Comparison of ENCODE assay signal across 1 cellular context in the genomic region with DNA sequence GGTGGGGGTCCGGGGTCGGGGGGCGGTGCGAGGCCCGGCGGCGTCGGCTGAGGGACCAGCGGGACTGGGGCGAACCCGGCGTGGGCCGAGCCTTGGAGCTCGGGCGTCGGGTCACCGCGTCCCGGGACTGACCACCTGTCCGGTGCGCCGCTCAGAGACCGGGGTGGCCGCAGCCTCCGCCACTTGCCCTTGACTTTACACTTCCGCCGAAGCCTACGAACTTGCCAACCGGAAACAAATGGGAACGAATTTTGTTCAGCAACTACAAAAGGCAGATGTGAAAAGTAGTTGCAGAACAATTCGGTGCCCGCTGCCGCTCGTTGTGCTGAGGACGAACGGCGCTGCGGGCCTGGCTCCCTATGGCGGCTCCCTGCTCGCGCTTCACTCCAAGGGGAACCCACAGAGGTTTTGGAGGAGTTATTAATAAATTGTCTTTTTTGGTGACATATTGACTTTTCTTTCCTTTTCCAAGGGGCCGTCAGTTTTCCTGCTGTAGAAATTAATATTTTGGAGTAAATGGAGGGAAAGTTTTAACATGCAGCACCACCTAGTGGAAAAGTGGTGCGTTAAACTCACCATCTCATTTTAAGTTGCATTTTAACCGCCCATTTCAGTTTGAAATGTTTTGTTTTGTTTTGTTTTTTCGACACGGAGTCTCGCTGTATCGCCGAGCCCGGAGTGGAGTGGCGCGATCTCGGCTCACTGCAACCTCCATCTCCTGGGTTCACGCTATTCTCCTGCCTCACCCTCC.
TF ChIP-seq lines count a peak whose summit lies in the region.

No MANE protein-coding gene starts in this region.

TF ChIP-seq in HepG2, 621 proteins besides CTCF, POLR2A, EP300 and RAD21 (continued from another document and continues in another):
- TF ChIP-seq, protein P1, sequence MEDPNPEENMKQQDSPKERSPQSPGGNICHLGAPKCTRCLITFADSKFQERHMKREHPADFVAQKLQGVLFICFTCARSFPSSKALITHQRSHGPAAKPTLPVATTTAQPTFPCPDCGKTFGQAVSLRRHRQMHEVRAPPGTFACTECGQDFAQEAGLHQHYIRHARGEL (CRISPR knock-in tag; IDR thresholded peaks at IDR 0.05), result no peak
- TF ChIP-seq YEATS2 (CRISPR knock-in tag; IDR thresholded peaks at IDR 0.05; ENCODE audit: borderline replicate concordance) (no peak), DPF2 (CRISPR knock-in tag; IDR thresholded peaks at IDR 0.05; ENCODE audit: borderline replicate concordance, low read depth) (no peak), THAP11 (CRISPR knock-in tag; IDR thresholded peaks at IDR 0.05) (no peak; the same call in 1 of the 2 replicates), ZFAT (CRISPR knock-in tag; conservative IDR thresholded peaks at IDR 0.05) (no peak), MIER2 (CRISPR knock-in tag; IDR thresholded peaks at IDR 0.05) (no peak), TAF15 (IDR thresholded peaks at IDR 0.05; ENCODE audit: low read depth, low read length, poor library complexity, severe bottlenecking) (no peak), FOSL1 (CRISPR knock-in tag; IDR thresholded peaks at IDR 0.05; ENCODE audit: borderline replicate concordance) (no peak), CREB1 (IDR thresholded peaks at IDR 0.05) (no peak), CREB1 (CRISPR knock-in tag; IDR thresholded peaks at IDR 0.05) (no peak), SALL1 (CRISPR knock-in tag; IDR thresholded peaks at IDR 0.05) (no peak), FOXJ3 (CRISPR knock-in tag; IDR thresholded peaks at IDR 0.05; ENCODE audit: borderline replicate concordance) (no peak), ZNF615 (CRISPR knock-in tag; IDR thresholded peaks at IDR 0.05; ENCODE audit: borderline replicate concordance) (no peak), BRCA1 (CRISPR knock-in tag; IDR thresholded peaks at IDR 0.05) (no peak), TOPORS (CRISPR knock-in tag; IDR thresholded peaks at IDR 0.05) (no peak), RARG (CRISPR knock-in tag; IDR thresholded peaks at IDR 0.05; ENCODE audit: low read depth) (no peak), ZNF557 (CRISPR knock-in tag; IDR thresholded peaks at IDR 0.05) (no peak), ZNF326 (CRISPR knock-in tag; IDR thresholded peaks at IDR 0.05; ENCODE audit: borderline replicate concordance) (no peak), SIN3B (IDR thresholded peaks at IDR 0.05; ENCODE audit: low read length) (no peak), TRIM24 (CRISPR knock-in tag; IDR thresholded peaks at IDR 0.05) (no peak), MBD4 (IDR thresholded peaks at IDR 0.05; ENCODE audit: borderline replicate concordance, low read length) (no peak), ZNF678 (CRISPR knock-in tag; IDR thresholded peaks at IDR 0.05) (no peak), IRX3 (CRISPR knock-in tag; IDR thresholded peaks at IDR 0.05; ENCODE audit: borderline replicate concordance, low read depth) (no peak; the same call in 1 of the 2 replicates), KMT2B (CRISPR knock-in tag; IDR thresholded peaks at IDR 0.05) (no peak; the same call in 1 of the 2 replicates), ZNF674 (CRISPR knock-in tag; IDR thresholded peaks at IDR 0.05; ENCODE audit: low read depth) (no peak), THYN1 (CRISPR knock-in tag; IDR thresholded peaks at IDR 0.05; ENCODE audit: borderline replicate concordance, low read depth) (no peak), RORA (CRISPR knock-in tag; IDR thresholded peaks at IDR 0.05) (no peak)
- TF ChIP-seq, protein P2, sequence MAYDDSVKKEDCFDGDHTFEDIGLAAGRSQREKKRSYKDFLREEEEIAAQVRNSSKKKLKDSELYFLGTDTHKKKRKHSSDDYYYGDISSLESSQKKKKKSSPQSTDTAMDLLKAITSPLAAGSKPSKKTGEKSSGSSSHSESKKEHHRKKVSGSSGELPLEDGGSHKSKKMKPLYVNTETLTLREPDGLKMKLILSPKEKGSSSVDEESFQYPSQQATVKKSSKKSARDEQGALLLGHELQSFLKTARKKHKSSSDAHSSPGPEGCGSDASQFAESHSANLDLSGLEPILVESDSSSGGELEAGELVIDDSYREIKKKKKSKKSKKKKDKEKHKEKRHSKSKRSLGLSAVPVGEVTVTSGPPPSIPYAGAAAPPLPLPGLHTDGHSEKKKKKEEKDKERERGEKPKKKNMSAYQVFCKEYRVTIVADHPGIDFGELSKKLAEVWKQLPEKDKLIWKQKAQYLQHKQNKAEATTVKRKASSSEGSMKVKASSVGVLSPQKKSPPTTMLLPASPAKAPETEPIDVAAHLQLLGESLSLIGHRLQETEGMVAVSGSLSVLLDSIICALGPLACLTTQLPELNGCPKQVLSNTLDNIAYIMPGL (CRISPR knock-in tag; IDR thresholded peaks at IDR 0.05; ENCODE audit: borderline replicate concordance in 1 of 2, low read depth in 1 of 2), result peak; percentile 24 to 40; a peak in 3 of 4 replicates
- TF ChIP-seq, protein P3, sequence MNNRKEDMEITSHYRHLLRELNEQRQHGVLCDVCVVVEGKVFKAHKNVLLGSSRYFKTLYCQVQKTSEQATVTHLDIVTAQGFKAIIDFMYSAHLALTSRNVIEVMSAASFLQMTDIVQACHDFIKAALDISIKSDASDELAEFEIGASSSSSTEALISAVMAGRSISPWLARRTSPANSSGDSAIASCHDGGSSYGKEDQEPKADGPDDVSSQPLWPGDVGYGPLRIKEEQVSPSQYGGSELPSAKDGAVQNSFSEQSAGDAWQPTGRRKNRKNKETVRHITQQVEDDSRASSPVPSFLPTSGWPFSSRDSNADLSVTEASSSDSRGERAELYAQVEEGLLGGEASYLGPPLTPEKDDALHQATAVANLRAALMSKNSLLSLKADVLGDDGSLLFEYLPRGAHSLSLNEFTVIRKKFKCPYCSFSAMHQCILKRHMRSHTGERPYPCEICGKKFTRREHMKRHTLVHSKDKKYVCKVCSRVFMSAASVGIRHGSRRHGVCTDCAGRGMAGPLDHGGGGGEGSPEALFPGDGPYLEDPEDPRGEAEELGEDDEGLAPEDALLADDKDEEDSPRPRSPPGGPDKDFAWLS (CRISPR knock-in tag; IDR thresholded peaks at IDR 0.05; ENCODE audit: borderline replicate concordance), result no peak
- TF ChIP-seq, protein P4, sequence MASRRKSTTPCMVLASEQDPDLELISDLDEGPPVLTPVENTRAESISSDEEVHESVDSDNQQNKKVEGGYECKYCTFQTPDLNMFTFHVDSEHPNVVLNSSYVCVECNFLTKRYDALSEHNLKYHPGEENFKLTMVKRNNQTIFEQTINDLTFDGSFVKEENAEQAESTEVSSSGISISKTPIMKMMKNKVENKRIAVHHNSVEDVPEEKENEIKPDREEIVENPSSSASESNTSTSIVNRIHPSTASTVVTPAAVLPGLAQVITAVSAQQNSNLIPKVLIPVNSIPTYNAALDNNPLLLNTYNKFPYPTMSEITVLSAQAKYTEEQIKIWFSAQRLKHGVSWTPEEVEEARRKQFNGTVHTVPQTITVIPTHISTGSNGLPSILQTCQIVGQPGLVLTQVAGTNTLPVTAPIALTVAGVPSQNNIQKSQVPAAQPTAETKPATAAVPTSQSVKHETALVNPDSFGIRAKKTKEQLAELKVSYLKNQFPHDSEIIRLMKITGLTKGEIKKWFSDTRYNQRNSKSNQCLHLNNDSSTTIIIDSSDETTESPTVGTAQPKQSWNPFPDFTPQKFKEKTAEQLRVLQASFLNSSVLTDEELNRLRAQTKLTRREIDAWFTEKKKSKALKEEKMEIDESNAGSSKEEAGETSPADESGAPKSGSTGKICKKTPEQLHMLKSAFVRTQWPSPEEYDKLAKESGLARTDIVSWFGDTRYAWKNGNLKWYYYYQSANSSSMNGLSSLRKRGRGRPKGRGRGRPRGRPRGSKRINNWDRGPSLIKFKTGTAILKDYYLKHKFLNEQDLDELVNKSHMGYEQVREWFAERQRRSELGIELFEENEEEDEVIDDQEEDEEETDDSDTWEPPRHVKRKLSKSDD (CRISPR knock-in tag; IDR thresholded peaks at IDR 0.05; ENCODE audit: low read depth), result no peak
- TF ChIP-seq, protein P5, sequence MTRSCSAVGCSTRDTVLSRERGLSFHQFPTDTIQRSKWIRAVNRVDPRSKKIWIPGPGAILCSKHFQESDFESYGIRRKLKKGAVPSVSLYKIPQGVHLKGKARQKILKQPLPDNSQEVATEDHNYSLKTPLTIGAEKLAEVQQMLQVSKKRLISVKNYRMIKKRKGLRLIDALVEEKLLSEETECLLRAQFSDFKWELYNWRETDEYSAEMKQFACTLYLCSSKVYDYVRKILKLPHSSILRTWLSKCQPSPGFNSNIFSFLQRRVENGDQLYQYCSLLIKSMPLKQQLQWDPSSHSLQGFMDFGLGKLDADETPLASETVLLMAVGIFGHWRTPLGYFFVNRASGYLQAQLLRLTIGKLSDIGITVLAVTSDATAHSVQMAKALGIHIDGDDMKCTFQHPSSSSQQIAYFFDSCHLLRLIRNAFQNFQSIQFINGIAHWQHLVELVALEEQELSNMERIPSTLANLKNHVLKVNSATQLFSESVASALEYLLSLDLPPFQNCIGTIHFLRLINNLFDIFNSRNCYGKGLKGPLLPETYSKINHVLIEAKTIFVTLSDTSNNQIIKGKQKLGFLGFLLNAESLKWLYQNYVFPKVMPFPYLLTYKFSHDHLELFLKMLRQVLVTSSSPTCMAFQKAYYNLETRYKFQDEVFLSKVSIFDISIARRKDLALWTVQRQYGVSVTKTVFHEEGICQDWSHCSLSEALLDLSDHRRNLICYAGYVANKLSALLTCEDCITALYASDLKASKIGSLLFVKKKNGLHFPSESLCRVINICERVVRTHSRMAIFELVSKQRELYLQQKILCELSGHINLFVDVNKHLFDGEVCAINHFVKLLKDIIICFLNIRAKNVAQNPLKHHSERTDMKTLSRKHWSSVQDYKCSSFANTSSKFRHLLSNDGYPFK (CRISPR knock-in tag; IDR thresholded peaks at IDR 0.05; ENCODE audit: borderline replicate concordance), result no peak
- TF ChIP-seq, protein P6, sequence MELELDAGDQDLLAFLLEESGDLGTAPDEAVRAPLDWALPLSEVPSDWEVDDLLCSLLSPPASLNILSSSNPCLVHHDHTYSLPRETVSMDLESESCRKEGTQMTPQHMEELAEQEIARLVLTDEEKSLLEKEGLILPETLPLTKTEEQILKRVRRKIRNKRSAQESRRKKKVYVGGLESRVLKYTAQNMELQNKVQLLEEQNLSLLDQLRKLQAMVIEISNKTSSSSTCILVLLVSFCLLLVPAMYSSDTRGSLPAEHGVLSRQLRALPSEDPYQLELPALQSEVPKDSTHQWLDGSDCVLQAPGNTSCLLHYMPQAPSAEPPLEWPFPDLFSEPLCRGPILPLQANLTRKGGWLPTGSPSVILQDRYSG (CRISPR knock-in tag; IDR thresholded peaks at IDR 0.05), result no peak
- TF ChIP-seq, protein P7, sequence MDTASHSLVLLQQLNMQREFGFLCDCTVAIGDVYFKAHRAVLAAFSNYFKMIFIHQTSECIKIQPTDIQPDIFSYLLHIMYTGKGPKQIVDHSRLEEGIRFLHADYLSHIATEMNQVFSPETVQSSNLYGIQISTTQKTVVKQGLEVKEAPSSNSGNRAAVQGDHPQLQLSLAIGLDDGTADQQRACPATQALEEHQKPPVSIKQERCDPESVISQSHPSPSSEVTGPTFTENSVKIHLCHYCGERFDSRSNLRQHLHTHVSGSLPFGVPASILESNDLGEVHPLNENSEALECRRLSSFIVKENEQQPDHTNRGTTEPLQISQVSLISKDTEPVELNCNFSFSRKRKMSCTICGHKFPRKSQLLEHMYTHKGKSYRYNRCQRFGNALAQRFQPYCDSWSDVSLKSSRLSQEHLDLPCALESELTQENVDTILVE (CRISPR knock-in tag; IDR thresholded peaks at IDR 0.05), result 0 out of 2 replicates have a peak, but pooled peaks have one; percentile 16
- TF ChIP-seq, protein P8, sequence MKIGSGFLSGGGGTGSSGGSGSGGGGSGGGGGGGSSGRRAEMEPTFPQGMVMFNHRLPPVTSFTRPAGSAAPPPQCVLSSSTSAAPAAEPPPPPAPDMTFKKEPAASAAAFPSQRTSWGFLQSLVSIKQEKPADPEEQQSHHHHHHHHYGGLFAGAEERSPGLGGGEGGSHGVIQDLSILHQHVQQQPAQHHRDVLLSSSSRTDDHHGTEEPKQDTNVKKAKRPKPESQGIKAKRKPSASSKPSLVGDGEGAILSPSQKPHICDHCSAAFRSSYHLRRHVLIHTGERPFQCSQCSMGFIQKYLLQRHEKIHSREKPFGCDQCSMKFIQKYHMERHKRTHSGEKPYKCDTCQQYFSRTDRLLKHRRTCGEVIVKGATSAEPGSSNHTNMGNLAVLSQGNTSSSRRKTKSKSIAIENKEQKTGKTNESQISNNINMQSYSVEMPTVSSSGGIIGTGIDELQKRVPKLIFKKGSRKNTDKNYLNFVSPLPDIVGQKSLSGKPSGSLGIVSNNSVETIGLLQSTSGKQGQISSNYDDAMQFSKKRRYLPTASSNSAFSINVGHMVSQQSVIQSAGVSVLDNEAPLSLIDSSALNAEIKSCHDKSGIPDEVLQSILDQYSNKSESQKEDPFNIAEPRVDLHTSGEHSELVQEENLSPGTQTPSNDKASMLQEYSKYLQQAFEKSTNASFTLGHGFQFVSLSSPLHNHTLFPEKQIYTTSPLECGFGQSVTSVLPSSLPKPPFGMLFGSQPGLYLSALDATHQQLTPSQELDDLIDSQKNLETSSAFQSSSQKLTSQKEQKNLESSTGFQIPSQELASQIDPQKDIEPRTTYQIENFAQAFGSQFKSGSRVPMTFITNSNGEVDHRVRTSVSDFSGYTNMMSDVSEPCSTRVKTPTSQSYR (CRISPR knock-in tag; IDR thresholded peaks at IDR 0.05; ENCODE audit: borderline replicate concordance), result no peak
- TF ChIP-seq, protein P9, sequence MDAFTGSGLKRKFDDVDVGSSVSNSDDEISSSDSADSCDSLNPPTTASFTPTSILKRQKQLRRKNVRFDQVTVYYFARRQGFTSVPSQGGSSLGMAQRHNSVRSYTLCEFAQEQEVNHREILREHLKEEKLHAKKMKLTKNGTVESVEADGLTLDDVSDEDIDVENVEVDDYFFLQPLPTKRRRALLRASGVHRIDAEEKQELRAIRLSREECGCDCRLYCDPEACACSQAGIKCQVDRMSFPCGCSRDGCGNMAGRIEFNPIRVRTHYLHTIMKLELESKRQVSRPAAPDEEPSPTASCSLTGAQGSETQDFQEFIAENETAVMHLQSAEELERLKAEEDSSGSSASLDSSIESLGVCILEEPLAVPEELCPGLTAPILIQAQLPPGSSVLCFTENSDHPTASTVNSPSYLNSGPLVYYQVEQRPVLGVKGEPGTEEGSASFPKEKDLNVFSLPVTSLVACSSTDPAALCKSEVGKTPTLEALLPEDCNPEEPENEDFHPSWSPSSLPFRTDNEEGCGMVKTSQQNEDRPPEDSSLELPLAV (CRISPR knock-in tag; conservative IDR thresholded peaks at IDR 0.05; ENCODE audit: low read depth), result no peak
- TF ChIP-seq, protein P10, sequence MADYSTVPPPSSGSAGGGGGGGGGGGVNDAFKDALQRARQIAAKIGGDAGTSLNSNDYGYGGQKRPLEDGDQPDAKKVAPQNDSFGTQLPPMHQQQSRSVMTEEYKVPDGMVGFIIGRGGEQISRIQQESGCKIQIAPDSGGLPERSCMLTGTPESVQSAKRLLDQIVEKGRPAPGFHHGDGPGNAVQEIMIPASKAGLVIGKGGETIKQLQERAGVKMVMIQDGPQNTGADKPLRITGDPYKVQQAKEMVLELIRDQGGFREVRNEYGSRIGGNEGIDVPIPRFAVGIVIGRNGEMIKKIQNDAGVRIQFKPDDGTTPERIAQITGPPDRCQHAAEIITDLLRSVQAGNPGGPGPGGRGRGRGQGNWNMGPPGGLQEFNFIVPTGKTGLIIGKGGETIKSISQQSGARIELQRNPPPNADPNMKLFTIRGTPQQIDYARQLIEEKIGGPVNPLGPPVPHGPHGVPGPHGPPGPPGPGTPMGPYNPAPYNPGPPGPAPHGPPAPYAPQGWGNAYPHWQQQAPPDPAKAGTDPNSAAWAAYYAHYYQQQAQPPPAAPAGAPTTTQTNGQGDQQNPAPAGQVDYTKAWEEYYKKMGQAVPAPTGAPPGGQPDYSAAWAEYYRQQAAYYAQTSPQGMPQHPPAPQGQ (CRISPR knock-in tag; IDR thresholded peaks at IDR 0.05; ENCODE audit: borderline replicate concordance), result no peak
